Comparison of ENCODE assay signal across 9 cellular contexts in the genomic region with DNA sequence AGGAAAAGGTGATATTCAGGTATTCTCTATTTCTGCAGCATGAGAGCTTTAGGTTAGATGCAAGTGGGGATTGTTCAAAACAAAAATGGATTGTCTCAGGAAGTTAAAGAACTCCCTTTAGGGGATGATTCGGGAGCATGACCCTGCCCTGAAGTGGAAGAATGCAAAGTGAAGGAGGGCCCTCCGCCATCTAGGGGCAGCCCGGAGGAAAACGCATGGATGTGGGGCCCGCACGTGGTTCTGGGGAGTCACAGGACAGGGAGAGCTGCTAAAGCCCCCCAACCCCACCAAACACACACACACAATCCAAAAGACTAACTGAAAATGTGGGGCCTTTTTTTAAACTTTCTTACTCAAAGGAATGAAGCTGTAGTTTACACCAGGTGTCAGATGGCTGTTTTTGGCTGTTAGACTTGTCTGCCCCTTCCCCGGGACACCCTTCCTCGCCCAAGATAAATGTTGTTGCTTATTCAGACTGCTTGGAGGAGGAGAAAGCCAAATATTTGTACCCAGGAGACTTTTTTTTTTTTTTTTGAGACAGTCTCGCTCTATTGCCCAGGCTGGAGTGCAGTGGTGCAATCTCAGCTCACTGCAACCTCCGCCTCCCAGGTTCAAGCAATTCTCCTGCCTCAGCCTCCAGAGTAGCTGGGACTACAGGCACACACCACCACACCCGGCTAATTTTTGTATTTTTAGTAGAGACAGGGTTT.
DNase-seq lines count a peak whose midpoint lies in the region; ATAC-seq and TF ChIP-seq lines count a peak whose summit lies in the region.
"Had no signal": no experiment of that assay in that cellular context is flagged by ENCODE, and none has a peak within 500 bp of the region (broad histone marks: within the 10 kb centered on the region; RNA-seq: fewer than 3 reads in every experiment).

No MANE protein-coding gene starts in this region.

- POLR2A ChIA-PET in Panc1 (lab: Charles Lee) = no interaction called here

- BruUV-seq in Panc1 (replicated peaks; lab: Mats Ljungman, UMichigan) = no TSS peak

- CTCF ChIA-PET in Panc1 (lab: Charles Lee) = interaction anchor here (0.5 kb wide), 1 partner anchor 250 kb away, joined by 9 read pairs; no protein-coding TSS in a partner anchor

- in situ Hi-C loops in Panc1 (cut with HindIII; ENCODE audit: low pct_unique_long_range_greater_than_20kb, low sequenced_read_pairs) = no loop called here

- ATAC-seq in Panc1 = no peak
- no peak for ATAC-seq in HG03432 (IDR thresholded peaks at IDR 0.05; ENCODE audit: unreplicated experiment)

- H3K36me3 ChIP-seq in cardiac muscle cell = no peaks in the 10 kb centered on the region
- H3K36me3 ChIP-seq in Panc1 (ENCODE audit: control insufficient read depth, insufficient read depth, low read length) = no peaks in the 10 kb centered on the region
- no peaks in the 10 kb centered on the region for H3K36me3 ChIP-seq in skeletal muscle tissue (ENCODE audit: control insufficient read depth in 3 of 3, insufficient read depth in 3 of 3, low read length in 3 of 3)

- peak in 1 of 2 donors; percentile 21 for DNase-seq in cardiac muscle cell (ENCODE audit: low read depth in 1 of 2, low spot score in 1 of 2)
- no peak for DNase-seq in cardiac septum (ENCODE audit: low spot score)
- DNase-seq in Panc1 (ENCODE audit: low read depth, low spot score) = no peak
- no peak for DNase-seq in fibroblast of the aortic adventitia (ENCODE audit: low read depth)
- DNase-seq in hypothalamus (lab: John Stamatoyannopoulos, UW) = no peak
- no peak for DNase-seq in anterior cingulate cortex (lab: John Stamatoyannopoulos, UW)
- DNase-seq: occipital lobe had no signal

- peak overlapping the region in 2 of 3 donors; percentile 38 to 51 for H3K9ac ChIP-seq in skeletal muscle tissue (ENCODE audit: low read depth in 1 of 3, low read length in 3 of 3)

- H3K27me3 ChIP-seq in cardiac muscle cell (no peaks in the 10 kb centered on the region), Panc1 (ENCODE audit: control insufficient read depth, insufficient read depth, low read length) (no peaks in the 10 kb centered on the region), skeletal muscle tissue (ENCODE audit: control insufficient read depth in 3 of 3, insufficient read depth in 3 of 3, low read length in 3 of 3) (no peaks in the 10 kb centered on the region)

- H3K4me1 ChIP-seq in cardiac muscle cell (ENCODE audit: low read depth) = no peaks in the 10 kb centered on the region
- H3K4me1 ChIP-seq in Panc1 (ENCODE audit: control insufficient read depth, insufficient read depth, low read length) = no peaks in the 10 kb centered on the region
- H3K4me1 ChIP-seq in skeletal muscle tissue (ENCODE audit: control insufficient read depth in 3 of 3, insufficient read depth in 3 of 3, low read length in 3 of 3) = peaks cover 19 to 29% (median 23%) of the 10 kb centered on the region in 3 donors

- TF ChIP-seq CTCF in cardiac muscle cell (IDR thresholded peaks at IDR 0.05; ENCODE audit: low read depth, low read length) (peak; percentile 47), Panc1 (IDR thresholded peaks at IDR 0.05) (peak; percentile 67), fibroblast of the aortic adventitia (IDR thresholded peaks at IDR 0.05; ENCODE audit: insufficient read depth, low read length) (peak; percentile 35)

- H3K27ac ChIP-seq in cardiac muscle cell (no peak overlapping the region), Panc1 (ENCODE audit: low read length) (no peak overlapping the region), skeletal muscle tissue (ENCODE audit: low read depth, low read length) (peak overlapping the region; percentile 56)

- no peak overlapping the region for H3K4me3 ChIP-seq in cardiac muscle cell
- no peak overlapping the region for H3K4me3 ChIP-seq in Panc1 (ENCODE audit: low read depth in 2 of 2, low read length in 2 of 2)
- no peak overlapping the region for H3K4me3 ChIP-seq in fibroblast of the aortic adventitia (ENCODE audit: low read depth, low read length)
- H3K4me3 ChIP-seq in skeletal muscle tissue (ENCODE audit: low read length in 3 of 3) = peak overlapping the region in 1 of 3 donors; percentile 21

- intact Hi-C loops in cardiac septum (cut with DNase I) = no loop called here
- intact Hi-C loops in Panc1 (cut with micrococcal nuclease; ENCODE audit: unreplicated experiment) = no loop called here

- H3K9me3 ChIP-seq in cardiac muscle cell (ENCODE audit: low read depth) (no peaks in the 10 kb centered on the region), Panc1 (ENCODE audit: control insufficient read depth, insufficient read depth, low read depth, low read length) (no peaks in the 10 kb centered on the region), skeletal muscle tissue (ENCODE audit: control insufficient read depth in 3 of 3, low read length in 3 of 3) (no peaks in the 10 kb centered on the region)
